In genomic region chr11:2307733-2308331, GRCh38 we compare ENCODE assay signal across 23 cellular contexts. TPM values are rescaled to one million over a fixed set of nuclear protein-coding genes. Genes with fewer than 3 reads are reported as not detected.
DNase-seq lines count a peak whose midpoint lies in the region; ATAC-seq and TF ChIP-seq lines count a peak whose summit lies in the region.
"Had no signal": no experiment of that assay in that cellular context is flagged by ENCODE, and none has a peak within 500 bp of the region (broad histone marks: within the 10 kb centered on the region; RNA-seq: fewer than 3 reads in every experiment).

No MANE protein-coding gene starts in this region.

- ATAC-seq in RWPE2 (ENCODE audit: low read depth), result no peak
- ATAC-seq in HG02973 (IDR thresholded peaks at IDR 0.05; ENCODE audit: unreplicated experiment), result no peak
- ATAC-seq: body of pancreas, foreskin keratinocyte, mucosa of descending colon, pancreas had no signal

- H3K9me3 Mint-ChIP-seq in activated CD4-positive, alpha-beta T cell treated with anti-CD3 and anti-CD28 coated beads, Interleukin-2, amount 10 ng/mL, durations not matched to agents 7 days and 5 days, result no peaks in the 10 kb centered on the region
- no peaks in the 10 kb centered on the region for H3K9me3 Mint-ChIP-seq in mesothelial cell of epicardium
- H3K9me3 Mint-ChIP-seq: activated naive CD4-positive, alpha-beta T cell treated with anti-CD3 and anti-CD28 coated beads, Interleukin-2, amount 50 U/mL, for 24 hours had no signal

- H3K9me3 ChIP-seq in RWPE2 (ENCODE audit: severe bottlenecking), result no peaks in the 10 kb centered on the region
- H3K9me3 ChIP-seq in stomach, result no peaks in the 10 kb centered on the region
- H3K9me3 ChIP-seq in MG63, result no peaks in the 10 kb centered on the region
- H3K9me3 ChIP-seq: BLaER1, body of pancreas, mucosa of descending colon, pancreas had no signal

- H3K36me3 Mint-ChIP-seq in activated CD4-positive, alpha-beta T cell treated with anti-CD3 and anti-CD28 coated beads, Interleukin-2, amount 10 ng/mL, durations not matched to agents 7 days and 5 days (ENCODE audit: low read depth), result peaks cover 13% of the 10 kb centered on the region
- H3K36me3 Mint-ChIP-seq in mesothelial cell of epicardium, result no peaks in the 10 kb centered on the region
- H3K36me3 Mint-ChIP-seq: activated naive CD4-positive, alpha-beta T cell treated with anti-CD3 and anti-CD28 coated beads, Interleukin-2, amount 50 U/mL, for 24 hours had no signal

- no peak for TF ChIP-seq POLR2A in stomach (IDR thresholded peaks at IDR 0.05)

- CTCF ChIA-PET in activated CD4-positive, alpha-beta T cell treated with anti-CD3 and anti-CD28 coated beads, Interleukin-2, amount 10 ng/mL, durations not matched to agents 7 days and 5 days (lab: Charles Lee), result interaction anchor here (1.5 to 7.0 kb wide), 2 partner anchors 24 to 113 kb away, joined by 3 to 134 read pairs; no protein-coding TSS in a partner anchor

- H3K27me3 ChIP-seq in RWPE2 (ENCODE audit: insufficient read depth, poor library complexity, severe bottlenecking) (no peaks in the 10 kb centered on the region), stomach (no peaks in the 10 kb centered on the region), MG63 (no peaks in the 10 kb centered on the region)
- H3K27me3 ChIP-seq: BLaER1, body of pancreas, foreskin keratinocyte, pancreas had no signal

- POLR2A ChIA-PET in activated CD4-positive, alpha-beta T cell treated with anti-CD3 and anti-CD28 coated beads, Interleukin-2, amount 10 ng/mL, durations not matched to agents 7 days and 5 days (lab: Charles Lee), result no interaction called here

- H3K4me3 ChIP-seq in RWPE2 (ENCODE audit: severe bottlenecking) (no peak overlapping the region), stomach (no peak overlapping the region), MG63 (no peak overlapping the region)
- H3K4me3 ChIP-seq: BLaER1, body of pancreas, mucosa of descending colon, pancreas had no signal

- H3K4me1 ChIP-seq in RWPE2 (ENCODE audit: insufficient read depth, poor library complexity, severe bottlenecking) (no peaks in the 10 kb centered on the region), stomach (peaks cover 45 to 69% (median 52%) of the 10 kb centered on the region in 4 donors)
- H3K4me1 ChIP-seq: foreskin keratinocyte had no signal

- no peaks in the 10 kb centered on the region for H3K27me3 Mint-ChIP-seq in activated CD4-positive, alpha-beta T cell treated with anti-CD3 and anti-CD28 coated beads, Interleukin-2, amount 10 ng/mL, durations not matched to agents 7 days and 5 days
- H3K27me3 Mint-ChIP-seq in mesothelial cell of epicardium (ENCODE audit: low read depth), result no peaks in the 10 kb centered on the region
- H3K27me3 Mint-ChIP-seq: activated naive CD4-positive, alpha-beta T cell treated with anti-CD3 and anti-CD28 coated beads, Interleukin-2, amount 50 U/mL, for 24 hours had no signal

- no peak for TF ChIP-seq EP300 in stomach (IDR thresholded peaks at IDR 0.05)

- intact Hi-C loops in stomach (cut with DNase I; ENCODE audit: low total_unique reads), result loop anchor here (2.0 to 10.0 kb wide), 2 partner anchors 115 to 577 kb away; partner anchors contain the start of gene CDKN1C

- H3K36me3 ChIP-seq in RWPE2 (ENCODE audit: low read depth) (no peaks in the 10 kb centered on the region), stomach (no peaks in the 10 kb centered on the region), MG63 (no peaks in the 10 kb centered on the region)
- H3K36me3 ChIP-seq: BLaER1, pancreas had no signal

- WGBS in stomach, 5 donors, result 86 to 94% (median 92%) methylated on average over 13 to 14 of the region's 14 CpGs

- H3K27ac ChIP-seq in RWPE2 (ENCODE audit: poor library complexity, severe bottlenecking) (no peak overlapping the region), stomach (peak overlapping the region in 3 of 5 donors; percentile 33 to 89 (median 85))
- H3K27ac ChIP-seq: body of pancreas, foreskin keratinocyte, pancreas had no signal

- no peak overlapping the region for H3K4me3 Mint-ChIP-seq in activated CD4-positive, alpha-beta T cell treated with anti-CD3 and anti-CD28 coated beads, Interleukin-2, amount 10 ng/mL, durations not matched to agents 7 days and 5 days
- H3K4me3 Mint-ChIP-seq in mesothelial cell of epicardium, result no peak overlapping the region
- H3K4me3 Mint-ChIP-seq: activated naive CD4-positive, alpha-beta T cell treated with anti-CD3 and anti-CD28 coated beads, Interleukin-2, amount 50 U/mL, for 24 hours had no signal

- peaks cover 32% of the 10 kb centered on the region for H3K4me1 Mint-ChIP-seq in activated CD4-positive, alpha-beta T cell treated with anti-CD3 and anti-CD28 coated beads, Interleukin-2, amount 10 ng/mL, durations not matched to agents 7 days and 5 days
- H3K4me1 Mint-ChIP-seq in mesothelial cell of epicardium, result peaks cover 35% of the 10 kb centered on the region

- no peak for DNase-seq in activated CD4-positive, alpha-beta T cell treated with anti-CD3 and anti-CD28 coated beads, Interleukin-2, amount 10 ng/mL, durations not matched to agents 7 days and 5 days
- no peak for DNase-seq in activated CD4-positive, alpha-beta T cell treated with anti-CD3 and anti-CD28 coated beads, Interleukin-2, amount 50 U/mL, for 48 hours
- DNase-seq in RWPE2 (ENCODE audit: low spot score) (peak; percentile 49), mesothelial cell of epicardium (ENCODE audit: low spot score in 2 of 2, unreplicated experiment in 2 of 2) (no peak), stomach (no peak), MG63 (no peak), DMS153 (lab: John Stamatoyannopoulos, UW) (no peak)
- DNase-seq: activated CD4-positive, CD25-positive, alpha-beta regulatory T cell treated with anti-CD3 and anti-CD28 coated beads, Interleukin-2, amount 50 U/mL, for 72 hours; activated T-cell treated with anti-CD3 and anti-CD28 coated beads for 4 hours; DMS79; foreskin keratinocyte; Kasumi-1; NCI-H1417 treated with DMSO at 0.1 percent for 48 hours; NCI-H2171; OCI-M1; stimulated activated CD4-positive, alpha-beta T cell treated with anti-CD3 and anti-CD28 coated beads, Interleukin-2, amount 100 ng/mL, for 48 hours had no signal

- peak overlapping the region; percentile 50 for H3K27ac Mint-ChIP-seq in activated CD4-positive, alpha-beta T cell treated with anti-CD3 and anti-CD28 coated beads, Interleukin-2, amount 10 ng/mL, durations not matched to agents 7 days and 5 days
- peak overlapping the region; percentile 76 for H3K27ac Mint-ChIP-seq in mesothelial cell of epicardium
- H3K27ac Mint-ChIP-seq: activated naive CD4-positive, alpha-beta T cell treated with anti-CD3 and anti-CD28 coated beads, Interleukin-2, amount 50 U/mL, for 24 hours had no signal

- TF ChIP-seq CTCF in RWPE2 (IDR thresholded peaks at IDR 0.05; ENCODE audit: poor library complexity, severe bottlenecking), result no peak
- no peak for TF ChIP-seq CTCF in mesothelial cell of epicardium (IDR thresholded peaks at IDR 0.05; ENCODE audit: unreplicated experiment)
- no peak for TF ChIP-seq CTCF in stomach (IDR thresholded peaks at IDR 0.05)

RNA-seq across cellular contexts. Expression of gene TSPAN32, which starts 6.0 kb away (rescaled TPM):
- total RNA-seq in activated CD4-positive, alpha-beta T cell treated with anti-CD3 and anti-CD28 coated beads, Interleukin-2, amount 10 ng/mL, durations not matched to agents 7 days and 5 days, result 10 to 100 TPM; 77.6 to 98.9 TPM
- 0.94 to 1.8 TPM (median 1.2 TPM) in 3 replicates for total RNA-seq in mesothelial cell of epicardium
- total RNA-seq in stomach, result 1 to 10 TPM in 1 of 5 donors, not detected in 4; 1.5 TPM
- 1 to 10 TPM; 1.1 to 9.0 (median 3.1) TPM for polyA plus RNA-seq in stomach
- 4.3 and 6.0 TPM in 2 replicates for total RNA-seq in MG63 (2014; rRNA removed; shearing (Covaris generic); ENCODE audit: low replicate concordance)
- total RNA-seq: foreskin keratinocyte, SK-MEL-5 had no signal
- polyA plus RNA-seq: foreskin keratinocyte had no signal

RNA-seq across cellular contexts. Expression of gene C11orf21, which starts 6.1 kb away (rescaled TPM):
- total RNA-seq in activated CD4-positive, alpha-beta T cell treated with anti-CD3 and anti-CD28 coated beads, Interleukin-2, amount 10 ng/mL, durations not matched to agents 7 days and 5 days, result 10 to 100 TPM; 66.4 to 81.0 TPM
- total RNA-seq in mesothelial cell of epicardium (0.25 to 0.29 TPM (median 0.27 TPM) in 3 replicates), stomach (1 to 10 TPM in 1 of 5 donors, under 1 TPM in 2, not detected in 2; 0.72 to 1.3 (median 0.92) TPM)
- polyA plus RNA-seq in stomach, result 1 to 10 TPM in 1 of 3 donors, under 1 TPM in 2; 0.61 to 1.8 (median 0.63) TPM
- total RNA-seq in MG63 (2014; rRNA removed; shearing (Covaris generic); ENCODE audit: low replicate concordance), result 8.4 and 18.1 TPM in 2 replicates
- total RNA-seq: foreskin keratinocyte, SK-MEL-5 had no signal
- polyA plus RNA-seq: foreskin keratinocyte had no signal

RNA-seq across cellular contexts. Expression of gene ASCL2, which starts 37.4 kb away (rescaled TPM):
- total RNA-seq in activated CD4-positive, alpha-beta T cell treated with anti-CD3 and anti-CD28 coated beads, Interleukin-2, amount 10 ng/mL, durations not matched to agents 7 days and 5 days, result under 1 TPM; 0.31 to 0.40 TPM
- total RNA-seq in mesothelial cell of epicardium, result 0.36 to 0.58 TPM (median 0.49 TPM) in 3 replicates
- 1 to 10 TPM in 1 of 5 donors, not detected in 4; 2.6 TPM for total RNA-seq in stomach
- 1 to 10 TPM in 2 of 3 donors, under 1 TPM in 1; 0.81 to 6.3 (median 1.8) TPM for polyA plus RNA-seq in stomach
- total RNA-seq in MG63 (2014; rRNA removed; shearing (Covaris generic); ENCODE audit: low replicate concordance), result not detected in 2 replicates
- total RNA-seq: SK-MEL-5 had no signal

Comparison
In these comparisons a context has a peak if more than half of its experiments do, and no peak if none do; other contexts are left out.
1. RNA of gene TSPAN32, which starts 6.0 kb away (total RNA-seq): 77.6 to 98.9 TPM in activated CD4-positive, alpha-beta T cell treated with anti-CD3 and anti-CD28 coated beads, Interleukin-2, amount 10 ng/mL, durations not matched to agents 7 days and 5 days; 4.3 to 6.0 TPM in MG63, 0.94 to 1.8 TPM in mesothelial cell of epicardium and 1.5 TPM in stomach; every median in the first group is over 10 times any median in the second.